Comparison of ENCODE assay signal across 9 cellular contexts in the genomic region with DNA sequence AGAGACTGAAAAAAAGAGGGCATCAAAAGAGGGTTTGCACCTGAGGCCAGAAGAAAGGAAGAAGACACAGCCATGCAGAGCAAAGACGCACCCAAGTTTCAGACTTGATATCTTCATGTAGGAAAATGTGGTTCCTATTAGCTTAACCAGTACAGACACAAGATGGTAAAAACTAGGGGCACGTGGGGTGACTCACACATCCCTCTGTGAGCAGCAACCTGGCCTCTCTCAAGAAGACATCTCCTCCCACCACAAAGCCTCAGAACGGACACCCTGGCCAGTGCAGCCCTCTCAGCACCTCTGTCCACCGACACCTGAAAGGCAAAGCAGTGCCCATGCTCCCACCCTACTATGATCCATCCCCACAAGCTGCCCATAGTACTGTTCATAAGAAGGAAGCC. TPM values are rescaled to one million over a fixed set of nuclear protein-coding genes. Genes with fewer than 3 reads are reported as not detected.
DNase-seq lines count a peak whose midpoint lies in the region; ATAC-seq and TF ChIP-seq lines count a peak whose summit lies in the region.
"Had no signal": no experiment of that assay in that cellular context is flagged by ENCODE, and none has a peak within 500 bp of the region (broad histone marks: within the 10 kb centered on the region; RNA-seq: fewer than 3 reads in every experiment).

No MANE protein-coding gene starts in this region.

- H4K5ac ChIP-seq in IMR-90 (ENCODE audit: low read depth, low read length): no peak overlapping the region

- H3K4me3 ChIP-seq in IMR-90 (ENCODE audit: insufficient read depth, low read depth, low read length): no peak overlapping the region

- H2BK120ac ChIP-seq in IMR-90 (ENCODE audit: low read depth, low read length): no peak overlapping the region

- no peaks in the 10 kb centered on the region for H3K27me3 ChIP-seq in IMR-90 (ENCODE audit: control insufficient read depth, insufficient read depth, low read length)

- no peak overlapping the region for H3K27ac ChIP-seq in IMR-90 (ENCODE audit: insufficient read depth, low read length)

- CTCF ChIA-PET in IMR-90 (lab: Yijun Ruan, JAX): no interaction called here

- H3K18ac ChIP-seq in IMR-90 (ENCODE audit: low read depth, low read length): no peak overlapping the region

- H2BK5ac ChIP-seq in IMR-90 (ENCODE audit: low read depth, low read length, poor library complexity, severe bottlenecking): no peak overlapping the region

- H2BK20ac ChIP-seq in IMR-90 (ENCODE audit: low read depth, low read length): no peak overlapping the region

- H2BK15ac ChIP-seq in IMR-90 (ENCODE audit: low read depth, low read length): no peak overlapping the region

- TF ChIP-seq CTCF in IMR-90 (conservative IDR thresholded peaks at IDR 0.05; ENCODE audit: low read depth, low read length): no peak

- H3K9me3 ChIP-seq in IMR-90 (ENCODE audit: control insufficient read depth, insufficient read depth, low read length): no peaks in the 10 kb centered on the region

- peaks cover 2 to 3% of the 10 kb centered on the region in 2 experiments; a peak in 2 of 4 replicates for H3K79me1 ChIP-seq in IMR-90 (ENCODE audit: low read depth in 1 of 2, low read length in 2 of 2)

- no peak overlapping the region for H2AFZ ChIP-seq in IMR-90 (replicated peaks; ENCODE audit: low read length, poor library complexity)

- ATAC-seq in GM18517 (IDR thresholded peaks at IDR 0.05; ENCODE audit: unreplicated experiment) (peak; percentile 50), IMR-90 (ENCODE audit: low read depth) (no peak)

- H3K9me1 ChIP-seq in IMR-90 (ENCODE audit: insufficient read depth, low read length): peaks cover 10% of the 10 kb centered on the region; the same call in 1 of the 2 replicates

- dilution Hi-C loops in IMR-90 (cut with HindIII; ENCODE audit: low sequenced_read_pairs, unreplicated experiment): no loop called here

- DNase-seq in IMR-90: peak; percentile 23
- peak; percentile 56 for DNase-seq in activated T-helper 9 cell treated with anti-CD3 and anti-CD28 coated beads, Interleukin-2, amount 50 U/mL, for 16 hours (ENCODE audit: low read depth)
- peak; percentile 84 for DNase-seq in stimulated activated CD4-positive, alpha-beta T cell treated with anti-CD3 and anti-CD28 coated beads, Interleukin-15, amount 100 ng/mL, for 24 hours
- no peak for DNase-seq in NCI-H82 treated with DMSO at 0.1 percent for 48 hours (lab: John Stamatoyannopoulos, UW; ENCODE audit: unreplicated experiment)
- DNase-seq in SW 1271 (lab: John Stamatoyannopoulos, UW): no peak
- no peak for DNase-seq in NAMALWA (ENCODE audit: low spot score)
- DNase-seq in HK-2 (ENCODE audit: unreplicated experiment): no peak
- DNase-seq: NCI-H82 had no signal

- no peak overlapping the region for H3K56ac ChIP-seq in IMR-90 (ENCODE audit: extremely low read depth, insufficient read depth, low read length)

- no peaks in the 10 kb centered on the region for H3K4me1 ChIP-seq in IMR-90 (ENCODE audit: control insufficient read depth, insufficient read depth, low read length)

- no TSS peak for BruUV-seq in IMR-90 (replicated peaks; lab: Mats Ljungman, UMichigan)

- no peak overlapping the region for H4K8ac ChIP-seq in IMR-90 (ENCODE audit: low read depth in 2 of 2, low read length in 2 of 2)

- 80% methylated on average over 1 of the region's 4 CpGs; no CpG with 5 or more reads in 1 of the 2 experiments for WGBS in IMR-90 (ENCODE audit: extremely low coverage in 2 of 2, insufficient read length in 1 of 2), 2 experiments

- POLR2A ChIA-PET in IMR-90 (lab: Charles Lee; ENCODE audit: unreplicated experiment): no interaction called here

- no peak overlapping the region for H3K14ac ChIP-seq in IMR-90 (replicated peaks; ENCODE audit: low read depth, low read length)

- no peaks in the 10 kb centered on the region for H4K20me1 ChIP-seq in IMR-90 (ENCODE audit: insufficient read depth, low read length)

- no peak overlapping the region for H3K9ac ChIP-seq in IMR-90 (ENCODE audit: low read depth, low read length)

- in situ Hi-C loops in IMR-90 (cut with MboI; ENCODE audit: low sequenced_read_pairs): no loop called here

- TF ChIP-seq POLR2A in IMR-90 (IDR thresholded peaks at IDR 0.05; ENCODE audit: low read depth, low read length): no peak

- TF ChIP-seq RAD21 in IMR-90 (IDR thresholded peaks at IDR 0.05; ENCODE audit: low read length): no peak

- intact Hi-C loops in IMR-90 (cut with micrococcal nuclease): no loop called here

- no peak overlapping the region for H2AK9ac ChIP-seq in IMR-90 (replicated peaks; ENCODE audit: low read depth, low read length, poor library complexity)

- no peak overlapping the region for H2AK5ac ChIP-seq in IMR-90 (ENCODE audit: low read depth, low read length)

- no peak overlapping the region for H4K91ac ChIP-seq in IMR-90 (ENCODE audit: insufficient read depth, low read depth, low read length)

- H3K36me3 ChIP-seq in IMR-90 (ENCODE audit: control insufficient read depth, insufficient read depth, low read length): peaks cover 25% of the 10 kb centered on the region

- no peak overlapping the region for H3K23ac ChIP-seq in IMR-90 (ENCODE audit: low read depth, low read length)

- H3K4ac ChIP-seq in IMR-90 (ENCODE audit: low read depth, low read length): no peak overlapping the region

- no peak overlapping the region for H3K4me2 ChIP-seq in IMR-90 (ENCODE audit: low read depth, low read length)

TF ChIP-seq in IMR-90, 13 proteins besides CTCF, POLR2A, EP300 and RAD21:
- no peak for TF ChIP-seq CHD1 (IDR thresholded peaks at IDR 0.05; ENCODE audit: low read depth, low read length)
TF ChIP-seq in IMR-90: peak in this region for 0.

RNA-seq across cellular contexts. Expression of gene GLB1, which starts 33.3 kb away (rescaled TPM):
- 21.9 and 22.6 TPM in 2 replicates for total RNA-seq in IMR-90 (2012; rRNA removed)
- 58.9 and 59.6 TPM in 2 replicates for polyA plus RNA-seq in IMR-90 (2012; rRNA removed)
- 41.3 and 44.8 TPM in 2 replicates for polyA plus RNA-seq in IMR-90 (2012; cell fraction: cytosol; rRNA removed)
- 23.0 and 51.9 TPM in 2 replicates for polyA plus RNA-seq in IMR-90 (2012; cell fraction: nucleus; rRNA removed; ENCODE audit: low replicate concordance)

RNA-seq across cellular contexts. Expression of gene TMPPE, which starts 33.3 kb away (rescaled TPM):
- total RNA-seq in IMR-90 (2012; rRNA removed): 3.0 and 3.3 TPM in 2 replicates
- 1.8 and 2.2 TPM in 2 replicates for polyA plus RNA-seq in IMR-90 (2012; rRNA removed)
- polyA plus RNA-seq in IMR-90 (2012; cell fraction: cytosol; rRNA removed): 0.99 and 1.5 TPM in 2 replicates
- polyA plus RNA-seq in IMR-90 (2012; cell fraction: nucleus; rRNA removed; ENCODE audit: low replicate concordance): 1.3 and 1.7 TPM in 2 replicates

RNA-seq across cellular contexts. Expression of gene CRTAP, which starts 50.2 kb away (rescaled TPM):
- total RNA-seq in IMR-90 (2012; rRNA removed): 86.9 and 108 TPM in 2 replicates
- polyA plus RNA-seq in IMR-90 (2012; rRNA removed): 205 and 208 TPM in 2 replicates
- polyA plus RNA-seq in IMR-90 (2012; cell fraction: cytosol; rRNA removed): 105 and 123 TPM in 2 replicates
- polyA plus RNA-seq in IMR-90 (2012; cell fraction: nucleus; rRNA removed; ENCODE audit: low replicate concordance): 30.4 and 63.0 TPM in 2 replicates

Comparison
In these comparisons a context has a peak if more than half of its experiments do, and no peak if none do; other contexts are left out.
1. DNase-seq: peak in IMR-90 (single experiment), activated T-helper 9 cell treated with anti-CD3 and anti-CD28 coated beads, Interleukin-2, amount 50 U/mL, for 16 hours (single experiment) and stimulated activated CD4-positive, alpha-beta T cell treated with anti-CD3 and anti-CD28 coated beads, Interleukin-15, amount 100 ng/mL, for 24 hours (single experiment); none in NCI-H82 treated with DMSO at 0.1 percent for 48 hours (single experiment), SW 1271 (0 of 2), NAMALWA (single experiment) and HK-2 (single experiment).